ENCODE assay signal across 1 cellular context in genomic region chr12:132147423-132148367, GRCh38.
TF ChIP-seq lines count a peak whose summit lies in the region.

No MANE protein-coding gene starts in this region.

TF ChIP-seq in GM12878, 131 proteins besides CTCF, POLR2A, EP300 and RAD21:
- TF ChIP-seq SMAD1 (IDR thresholded peaks at IDR 0.05; ENCODE audit: low read depth, partially characterized antibody) (no peak), CEBPZ (IDR thresholded peaks at IDR 0.05; ENCODE audit: low read depth, low read length) (no peak), MEF2B (IDR thresholded peaks at IDR 0.05; ENCODE audit: partially characterized antibody, poor library complexity, severe bottlenecking) (no peak), POLR2AphosphoS5 (IDR thresholded peaks at IDR 0.05; ENCODE audit: low read length) (0 out of 2 replicates have a peak, but pooled peaks have one; percentile 25), PAX5 (IDR thresholded peaks at IDR 0.05; ENCODE audit: borderline replicate concordance, low read depth, low read length) (no peak)
TF ChIP-seq in GM12878: peak in this region for 1.
